ENCODE assay signal across 7 cellular contexts in genomic region chr11:132649277-132649676, GRCh38.
"Had no signal": no experiment of that assay in that cellular context is flagged by ENCODE, and none has a peak within 500 bp of the region (broad histone marks: within the 10 kb centered on the region; RNA-seq: fewer than 3 reads in every experiment).

No MANE protein-coding gene starts in this region.

- DNase-seq: H9, HCEC 1CT had no signal

- H3K9me3 Mint-ChIP-seq: GM23338, H9 had no signal

- H3K4me2 ChIP-seq: GM23338 had no signal

- H3K27ac Mint-ChIP-seq: GM23338, H9 had no signal

- FAIRE-seq: H1, H54, HTR-8/SVneo, K562 had no signal

- H3K4me3 ChIP-seq: GM23338, K562 had no signal

- H2AFZ ChIP-seq: GM23338 had no signal

- H3K4me3 Mint-ChIP-seq: GM23338, H9 had no signal
